In genomic region chr20:37823276-37823980, GRCh38 we compare ENCODE assay signal across 12 cellular contexts.
DNase-seq lines count a peak whose midpoint lies in the region; ATAC-seq and TF ChIP-seq lines count a peak whose summit lies in the region.
"Had no signal": no experiment of that assay in that cellular context is flagged by ENCODE, and none has a peak within 500 bp of the region (broad histone marks: within the 10 kb centered on the region; RNA-seq: fewer than 3 reads in every experiment).

No MANE protein-coding gene starts in this region.

- H3K4me1 ChIP-seq in GM23338 (ENCODE audit: insufficient read depth) (peaks cover 21% of the 10 kb centered on the region), iPS-20b (ENCODE audit: insufficient read depth, low read length) (peaks cover 10% of the 10 kb centered on the region; the same call in 1 of the 2 replicates), esophagus muscularis mucosa (peaks cover 0 to 24% (median 13%) of the 10 kb centered on the region in 4 donors), BE2C (peaks cover 9% of the 10 kb centered on the region)
- H3K4me1 ChIP-seq: colonic mucosa had no signal

- POLR2A ChIA-PET in AG04449 (lab: Yijun Ruan, JAX): no interaction called here

- H2AFZ ChIP-seq in GM23338: no peak overlapping the region

- H3K27ac ChIP-seq in GM23338 (ENCODE audit: low read depth) (peak overlapping the region; percentile 67), iPS-20b (ENCODE audit: low read length) (no peak overlapping the region), esophagus muscularis mucosa (replicated peaks in 1 of 4) (no peak overlapping the region)
- H3K27ac ChIP-seq: BLaER1, colonic mucosa had no signal

- 0 out of 2 replicates have a peak overlapping the region, but pooled peaks have one; percentile 28 for H3K4me2 ChIP-seq in GM23338
- H3K4me2 ChIP-seq: BLaER1 had no signal

- no peaks in the 10 kb centered on the region for H4K20me1 ChIP-seq in GM23338 (replicated peaks; ENCODE audit: insufficient read depth)

- TF ChIP-seq POLR2A in esophagus muscularis mucosa (IDR thresholded peaks at IDR 0.05; ENCODE audit: low read depth): no peak

- no peaks in the 10 kb centered on the region for H3F3A ChIP-seq in GM23338 (replicated peaks; ENCODE audit: low read depth)

- CTCF ChIA-PET in AG04449 (lab: Yijun Ruan, JAX): interaction anchor here (1.3 kb wide), 1 partner anchor 10 kb away, joined by 3 read pairs; no protein-coding TSS in a partner anchor

- no peaks in the 10 kb centered on the region for H3K36me3 Mint-ChIP-seq in GM23338 (ENCODE audit: low read depth)
- H3K36me3 Mint-ChIP-seq in activated T-helper 17 cell treated with anti-CD3 and anti-CD28 coated beads, Interleukin-2, amount 50 U/mL, for 72 hours (ENCODE audit: low read depth): peaks cover 13% of the 10 kb centered on the region

- no peak for TF ChIP-seq CTCF in AG04449 (IDR thresholded peaks at IDR 0.05; ENCODE audit: insufficient read depth, low read length, missing control alignments)
- no peak for TF ChIP-seq CTCF in GM23338 (conservative IDR thresholded peaks at IDR 0.05; ENCODE audit: low read depth in 2 of 2)
- no peak for TF ChIP-seq CTCF in esophagus muscularis mucosa (IDR thresholded peaks at IDR 0.05)
- no peak for TF ChIP-seq CTCF in BE2C (IDR thresholded peaks at IDR 0.05; ENCODE audit: low read depth, low read length)

- ATAC-seq in GM23338: peak; percentile 88
- peak; percentile 64 for ATAC-seq in activated T-helper 17 cell treated with anti-CD3 and anti-CD28 coated beads, Interleukin-2, amount 50 U/mL, for 72 hours (replicated peaks)

- H3K9me3 ChIP-seq in iPS-20b (ENCODE audit: insufficient read depth, low read depth, low read length) (no peaks in the 10 kb centered on the region), esophagus muscularis mucosa (no peaks in the 10 kb centered on the region), BE2C (no peaks in the 10 kb centered on the region)
- H3K9me3 ChIP-seq: BLaER1, colonic mucosa had no signal

- peak overlapping the region; percentile 44; the same call in 1 of the 2 replicates for H3K9ac ChIP-seq in iPS-20b (ENCODE audit: low read depth, low read length)
- H3K9ac ChIP-seq: BLaER1 had no signal

- DNase-seq in AG04449 (ENCODE audit: low read depth, low spot score): peak; percentile 17
- peak; percentile 33 for DNase-seq in GM23338 (ENCODE audit: low spot score)
- DNase-seq in activated effector memory CD4-positive, alpha-beta T cell treated with anti-CD3 and anti-CD28 coated beads, Interleukin-2, amount 50 U/mL, for 16 hours: no peak
- no peak for DNase-seq in Kasumi-1 (lab: John Stamatoyannopoulos, UW)
- DNase-seq in esophagus muscularis mucosa (ENCODE audit: extremely low spot score): no peak
- no peak for DNase-seq in BE2C
- DNase-seq: activated T-cell treated with anti-CD3 and anti-CD28 coated beads, Interleukin-2, amount 50 U/mL, for 24 hours; colonic mucosa; NCI-H1092 had no signal

- intact Hi-C loops in esophagus muscularis mucosa (cut with DNase I): no loop called here

- peaks cover 2% of the 10 kb centered on the region for H3K27me3 Mint-ChIP-seq in GM23338 (ENCODE audit: insufficient read depth, low read depth, poor library complexity)
- no peaks in the 10 kb centered on the region for H3K27me3 Mint-ChIP-seq in activated T-helper 17 cell treated with anti-CD3 and anti-CD28 coated beads, Interleukin-2, amount 50 U/mL, for 72 hours
- H3K27me3 Mint-ChIP-seq: activated T-cell treated with anti-CD3 and anti-CD28 coated beads, Interleukin-2, amount 50 U/mL, for 24 hours had no signal

- TF ChIP-seq EP300 in esophagus muscularis mucosa (IDR thresholded peaks at IDR 0.05): no peak

- 72% methylated on average over 7 of the region's 7 CpGs for WGBS in esophagus muscularis mucosa

- H3K9me2 ChIP-seq in GM23338 (ENCODE audit: insufficient read depth): no peaks in the 10 kb centered on the region

- peak overlapping the region; percentile 56 for H3K27ac Mint-ChIP-seq in GM23338
- H3K27ac Mint-ChIP-seq in activated T-helper 17 cell treated with anti-CD3 and anti-CD28 coated beads, Interleukin-2, amount 50 U/mL, for 72 hours: peak overlapping the region; percentile 69
- H3K27ac Mint-ChIP-seq: activated T-cell treated with anti-CD3 and anti-CD28 coated beads, Interleukin-2, amount 50 U/mL, for 24 hours had no signal

- H3K9me3 Mint-ChIP-seq in GM23338: no peaks in the 10 kb centered on the region
- no peaks in the 10 kb centered on the region for H3K9me3 Mint-ChIP-seq in activated T-helper 17 cell treated with anti-CD3 and anti-CD28 coated beads, Interleukin-2, amount 50 U/mL, for 72 hours
- H3K9me3 Mint-ChIP-seq: activated T-cell treated with anti-CD3 and anti-CD28 coated beads, Interleukin-2, amount 50 U/mL, for 24 hours had no signal

- H3K27me3 ChIP-seq in GM23338 (ENCODE audit: insufficient read depth): no peaks in the 10 kb centered on the region
- H3K27me3 ChIP-seq in iPS-20b (ENCODE audit: insufficient read depth, low read length): no peaks in the 10 kb centered on the region
- no peaks in the 10 kb centered on the region for H3K27me3 ChIP-seq in esophagus muscularis mucosa
- H3K27me3 ChIP-seq in BE2C: no peaks in the 10 kb centered on the region
- H3K27me3 ChIP-seq: BLaER1, colonic mucosa had no signal

- H3K36me3 ChIP-seq in GM23338 (ENCODE audit: insufficient read depth) (no peaks in the 10 kb centered on the region), iPS-20b (ENCODE audit: insufficient read depth, low read depth, low read length) (no peaks in the 10 kb centered on the region), esophagus muscularis mucosa (peaks cover 0 to 13% (median 0%) of the 10 kb centered on the region in 4 donors), BE2C (no peaks in the 10 kb centered on the region; the same call in 1 of the 2 replicates)
- H3K36me3 ChIP-seq: colonic mucosa had no signal

- H3K4me1 Mint-ChIP-seq in GM23338: peaks cover 36% of the 10 kb centered on the region
- H3K4me1 Mint-ChIP-seq in activated T-helper 17 cell treated with anti-CD3 and anti-CD28 coated beads, Interleukin-2, amount 50 U/mL, for 72 hours: peaks cover 21% of the 10 kb centered on the region

- no peak overlapping the region for H3K4me3 ChIP-seq in AG04449 (ENCODE audit: low read depth, low read length)
- no peak overlapping the region for H3K4me3 ChIP-seq in GM23338
- H3K4me3 ChIP-seq in iPS-20b (ENCODE audit: low read length): no peak overlapping the region
- H3K4me3 ChIP-seq in esophagus muscularis mucosa: no peak overlapping the region
- no peak overlapping the region for H3K4me3 ChIP-seq in BE2C (ENCODE audit: low read depth, low read length)
- H3K4me3 ChIP-seq: BLaER1, colonic mucosa had no signal

- H3K4me3 Mint-ChIP-seq in GM23338: no peak overlapping the region
- no peak overlapping the region for H3K4me3 Mint-ChIP-seq in activated T-helper 17 cell treated with anti-CD3 and anti-CD28 coated beads, Interleukin-2, amount 50 U/mL, for 72 hours
- H3K4me3 Mint-ChIP-seq: activated T-cell treated with anti-CD3 and anti-CD28 coated beads, Interleukin-2, amount 50 U/mL, for 24 hours had no signal

- H3K79me2 ChIP-seq in GM23338 (replicated peaks; ENCODE audit: insufficient read depth): no peaks in the 10 kb centered on the region; the same call in 1 of the 2 replicates

TF ChIP-seq in GM23338, 12 proteins besides CTCF, POLR2A, EP300 and RAD21:
- TF ChIP-seq ZNF114 (CRISPR knock-in tag; IDR thresholded peaks at IDR 0.05) (no peak), POLR2AphosphoS5 (IDR thresholded peaks at IDR 0.05; ENCODE audit: low read depth) (no peak), JUNB (IDR thresholded peaks at IDR 0.05; ENCODE audit: unreplicated experiment) (no peak)
TF ChIP-seq in GM23338: peak in this region for 0.

Comparison
In these comparisons a context has a peak if more than half of its experiments do, and no peak if none do; other contexts are left out.
1. DNase-seq: peak in AG04449 (single experiment) and GM23338 (single experiment); none in activated effector memory CD4-positive, alpha-beta T cell treated with anti-CD3 and anti-CD28 coated beads, Interleukin-2, amount 50 U/mL, for 16 hours (single experiment), Kasumi-1 (0 of 2), esophagus muscularis mucosa (single experiment) and BE2C (single experiment).